In the genomic region with DNA sequence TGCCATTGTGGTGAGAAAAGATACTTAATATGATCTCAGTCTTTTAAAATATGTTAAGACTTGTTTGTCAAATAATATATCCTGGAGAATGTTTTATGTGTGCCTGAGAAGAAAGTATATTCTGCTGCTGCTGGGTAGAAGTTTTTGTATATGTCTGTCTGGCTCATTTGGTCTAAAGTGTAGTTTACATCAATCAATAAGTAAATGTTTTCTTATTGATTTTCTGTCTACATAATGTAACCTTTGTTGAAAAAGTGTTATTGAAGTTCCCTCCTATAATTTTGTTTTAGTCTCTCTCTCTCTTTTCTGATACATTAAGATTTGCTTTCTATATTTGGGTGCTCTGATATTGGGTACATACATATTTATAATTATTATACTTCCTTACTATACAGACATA, we compare ENCODE assay signal across 11 cellular contexts.
"Had no signal": no experiment of that assay in that cellular context is flagged by ENCODE, and none has a peak within 500 bp of the region (broad histone marks: within the 10 kb centered on the region; RNA-seq: fewer than 3 reads in every experiment).

No MANE protein-coding gene starts in this region.

- H3K4me3 ChIP-seq: GM23248, GM23338, HAP-1 had no signal

- H3K9ac ChIP-seq: GM23248 had no signal

- H3K27ac ChIP-seq: GM23248 had no signal

- DNase-seq: GM23248, GOT3, H7, H9, HCEC 1CT, HFFc6 had no signal

- H3K4me1 ChIP-seq: HAP-1 had no signal

- FAIRE-seq: H1, H54 had no signal

- ATAC-seq: GM23338, HCT116 had no signal

- H3K4me2 ChIP-seq: GM23338 had no signal

- H3K36me3 ChIP-seq: HAP-1 had no signal

- H3K9me3 ChIP-seq: HAP-1 had no signal

- H2AFZ ChIP-seq: GM23248, GM23338 had no signal
